1 cellular context compared by ENCODE assay signal in the genomic region with DNA sequence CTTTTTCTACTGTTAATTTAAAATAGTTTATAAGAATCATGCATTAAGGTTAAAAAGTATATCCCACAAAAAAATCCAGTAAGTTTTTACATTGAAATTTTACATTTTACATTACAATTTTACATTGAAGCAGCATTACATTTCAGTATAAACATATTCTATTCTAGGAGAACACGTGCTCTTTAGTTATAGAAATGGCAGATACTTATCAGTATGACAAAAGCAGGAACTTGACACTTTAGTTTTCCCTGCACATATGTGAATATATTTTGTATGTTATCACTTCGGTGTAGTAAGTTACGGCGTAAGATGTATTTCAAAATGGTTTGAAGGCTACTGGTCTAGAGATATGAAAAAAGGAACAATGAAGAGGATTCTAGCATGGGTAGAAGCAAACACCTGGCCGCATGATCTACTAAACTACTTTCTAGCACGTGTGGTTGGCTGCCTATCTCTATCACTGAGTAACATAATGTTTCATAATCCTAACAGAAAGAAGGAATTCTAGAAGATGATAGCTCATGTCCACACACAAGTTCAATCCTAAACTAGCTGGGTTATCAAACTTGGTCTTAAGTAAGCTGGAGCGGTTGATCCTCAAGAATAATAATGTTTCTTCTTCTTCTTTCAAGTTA.
TF ChIP-seq lines count a peak whose summit lies in the region.

No MANE protein-coding gene starts in this region.

TF ChIP-seq in GM12878, 131 proteins besides CTCF, POLR2A, EP300 and RAD21:
- TF ChIP-seq CBX3 (IDR thresholded peaks at IDR 0.05; ENCODE audit: borderline replicate concordance, low read depth) = no peak
- TF ChIP-seq TAF1 (IDR thresholded peaks at IDR 0.05; ENCODE audit: borderline replicate concordance, low read depth, low read length) = no peak
- TF ChIP-seq ATF3 (IDR thresholded peaks at IDR 0.05; ENCODE audit: borderline replicate concordance, extremely low read depth, low read depth, low read length) = no peak
- no peak for TF ChIP-seq RAD51 (IDR thresholded peaks at IDR 0.05)
- TF ChIP-seq, protein P1, sequence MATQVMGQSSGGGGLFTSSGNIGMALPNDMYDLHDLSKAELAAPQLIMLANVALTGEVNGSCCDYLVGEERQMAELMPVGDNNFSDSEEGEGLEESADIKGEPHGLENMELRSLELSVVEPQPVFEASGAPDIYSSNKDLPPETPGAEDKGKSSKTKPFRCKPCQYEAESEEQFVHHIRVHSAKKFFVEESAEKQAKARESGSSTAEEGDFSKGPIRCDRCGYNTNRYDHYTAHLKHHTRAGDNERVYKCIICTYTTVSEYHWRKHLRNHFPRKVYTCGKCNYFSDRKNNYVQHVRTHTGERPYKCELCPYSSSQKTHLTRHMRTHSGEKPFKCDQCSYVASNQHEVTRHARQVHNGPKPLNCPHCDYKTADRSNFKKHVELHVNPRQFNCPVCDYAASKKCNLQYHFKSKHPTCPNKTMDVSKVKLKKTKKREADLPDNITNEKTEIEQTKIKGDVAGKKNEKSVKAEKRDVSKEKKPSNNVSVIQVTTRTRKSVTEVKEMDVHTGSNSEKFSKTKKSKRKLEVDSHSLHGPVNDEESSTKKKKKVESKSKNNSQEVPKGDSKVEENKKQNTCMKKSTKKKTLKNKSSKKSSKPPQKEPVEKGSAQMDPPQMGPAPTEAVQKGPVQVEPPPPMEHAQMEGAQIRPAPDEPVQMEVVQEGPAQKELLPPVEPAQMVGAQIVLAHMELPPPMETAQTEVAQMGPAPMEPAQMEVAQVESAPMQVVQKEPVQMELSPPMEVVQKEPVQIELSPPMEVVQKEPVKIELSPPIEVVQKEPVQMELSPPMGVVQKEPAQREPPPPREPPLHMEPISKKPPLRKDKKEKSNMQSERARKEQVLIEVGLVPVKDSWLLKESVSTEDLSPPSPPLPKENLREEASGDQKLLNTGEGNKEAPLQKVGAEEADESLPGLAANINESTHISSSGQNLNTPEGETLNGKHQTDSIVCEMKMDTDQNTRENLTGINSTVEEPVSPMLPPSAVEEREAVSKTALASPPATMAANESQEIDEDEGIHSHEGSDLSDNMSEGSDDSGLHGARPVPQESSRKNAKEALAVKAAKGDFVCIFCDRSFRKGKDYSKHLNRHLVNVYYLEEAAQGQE (IDR thresholded peaks at IDR 0.05; ENCODE audit: low read depth, low read length) = no peak
- TF ChIP-seq NFIC (IDR thresholded peaks at IDR 0.05; ENCODE audit: low read depth, low read length) = no peak
- TF ChIP-seq ETV6 (conservative IDR thresholded peaks at IDR 0.05 in 1 of 2, IDR thresholded peaks at IDR 0.05 in 1 of 2; ENCODE audit: borderline replicate concordance in 1 of 2, low read depth in 1 of 2) = no peak
- TF ChIP-seq CREB1 (IDR thresholded peaks at IDR 0.05; ENCODE audit: low read depth) = no peak
- no peak for TF ChIP-seq ZNF384 (IDR thresholded peaks at IDR 0.05; ENCODE audit: borderline replicate concordance, low read depth, low read length)
- no peak for TF ChIP-seq MTA2 (IDR thresholded peaks at IDR 0.05; ENCODE audit: low read depth)
- TF ChIP-seq BMI1 (IDR thresholded peaks at IDR 0.05; ENCODE audit: borderline replicate concordance) = no peak
- TF ChIP-seq KLF5 (IDR thresholded peaks at IDR 0.05; ENCODE audit: partially characterized antibody) = no peak
- no peak for TF ChIP-seq CBFB (IDR thresholded peaks at IDR 0.05; ENCODE audit: low read depth)
- no peak for TF ChIP-seq IKZF2 (IDR thresholded peaks at IDR 0.05)
- no peak for TF ChIP-seq TBL1XR1 (IDR thresholded peaks at IDR 0.05; ENCODE audit: low read depth, low read length)
- no peak for TF ChIP-seq POLR2AphosphoS5 (IDR thresholded peaks at IDR 0.05; ENCODE audit: low read length)
TF ChIP-seq in GM12878: peak in this region for 0.
